In the genomic region with DNA sequence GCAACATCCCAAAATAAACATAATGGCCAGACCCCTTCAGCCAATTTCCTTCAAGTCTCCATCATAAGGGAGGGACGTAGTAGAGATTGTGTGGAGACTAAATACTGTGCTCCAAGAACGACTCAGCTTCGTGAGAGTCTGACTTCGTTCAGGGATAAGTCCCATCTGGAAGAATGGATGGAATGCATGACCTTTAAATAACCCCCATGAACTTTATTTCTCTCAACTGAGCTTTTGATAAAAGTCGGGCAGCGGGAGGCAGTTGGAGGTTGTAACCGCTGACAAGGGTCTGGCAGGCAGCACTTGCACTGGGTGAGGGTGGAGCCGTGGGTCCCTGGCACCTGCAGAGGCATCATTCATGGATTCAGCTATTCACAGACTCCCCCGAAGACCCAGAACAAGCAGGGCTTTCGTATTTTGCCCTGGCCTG, we compare ENCODE assay signal across 11 cellular contexts.
DNase-seq lines count a peak whose midpoint lies in the region; ATAC-seq and TF ChIP-seq lines count a peak whose summit lies in the region.
"Had no signal": no experiment of that assay in that cellular context is flagged by ENCODE, and none has a peak within 500 bp of the region (broad histone marks: within the 10 kb centered on the region; RNA-seq: fewer than 3 reads in every experiment).

No MANE protein-coding gene starts in this region.

- TF ChIP-seq CTCF in AG09309 (IDR thresholded peaks at IDR 0.05; ENCODE audit: control insufficient read depth, insufficient read depth, low read depth, low read length, missing control alignments) (no peak), Peyer's patch (IDR thresholded peaks at IDR 0.05) (no peak), fibroblast of pulmonary artery (IDR thresholded peaks at IDR 0.05; ENCODE audit: low read length, missing control alignments) (no peak), neutrophil (IDR thresholded peaks at IDR 0.05) (no peak)

- peak; percentile 56 for DNase-seq in AG09309 (ENCODE audit: low read depth)
- DNase-seq in Peyer's patch, result peak in 1 of 3 donors; percentile 42
- peak; percentile 81 for DNase-seq in fibroblast of pulmonary artery (ENCODE audit: low read depth)
- DNase-seq in C1 segment of cervical spinal cord (lab: John Stamatoyannopoulos, UW), result no peak
- DNase-seq in effector CD4-positive, alpha-beta T cell, result no peak
- DNase-seq: activated CD4-positive, alpha-beta memory T cell treated with anti-CD3 and anti-CD28 coated beads for 36 hours; NCI-H2081 treated with DMSO at 0.1 percent for 48 hours; SJCRH30 had no signal

- H3K27me3 ChIP-seq in Peyer's patch (no peaks in the 10 kb centered on the region), neutrophil (no peaks in the 10 kb centered on the region)
- H3K27me3 ChIP-seq: SJCRH30 had no signal

- no peak for TF ChIP-seq POLR2A in Peyer's patch (IDR thresholded peaks at IDR 0.05)

- no peaks in the 10 kb centered on the region for H3K36me3 ChIP-seq in Peyer's patch
- H3K36me3 ChIP-seq in neutrophil, result no peaks in the 10 kb centered on the region
- H3K36me3 ChIP-seq: SJCRH30 had no signal

- H3K4me1 ChIP-seq in Peyer's patch (peaks cover 0 to 30% (median 19%) of the 10 kb centered on the region in 4 donors), neutrophil (ENCODE audit: control insufficient read depth in 1 of 2, insufficient read depth in 1 of 2, low read depth in 1 of 2, low read length in 1 of 2) (peaks cover 67 to 68% of the 10 kb centered on the region in 2 experiments)

- H3K9me3 ChIP-seq in Peyer's patch (no peaks in the 10 kb centered on the region), neutrophil (no peaks in the 10 kb centered on the region)
- H3K9me3 ChIP-seq: SJCRH30 had no signal

- H3K4me3 ChIP-seq in AG09309 (ENCODE audit: control insufficient read depth, low read depth, low read length) (no peak overlapping the region), Peyer's patch (no peak overlapping the region), fibroblast of pulmonary artery (replicated peaks; ENCODE audit: low read depth, low read length) (no peak overlapping the region), neutrophil (ENCODE audit: low read depth in 1 of 2, low read length in 1 of 2) (no peak overlapping the region)
- H3K4me3 ChIP-seq: SJCRH30 had no signal

- H3K27ac ChIP-seq in Peyer's patch (peak overlapping the region; percentile 52 to 87 (median 80)), neutrophil (peak overlapping the region; percentile 95)
- H3K27ac ChIP-seq: SJCRH30 had no signal

- ATAC-seq in HG03432 (IDR thresholded peaks at IDR 0.05; ENCODE audit: unreplicated experiment) (no peak), GM19463 (IDR thresholded peaks at IDR 0.05; ENCODE audit: unreplicated experiment) (no peak)

Comparison
In these comparisons a context has a peak if more than half of its experiments do, and no peak if none do; other contexts are left out.
1. DNase-seq: peak in AG09309 (single experiment) and fibroblast of pulmonary artery (single experiment); none in C1 segment of cervical spinal cord (0 of 14) and effector CD4-positive, alpha-beta T cell (single experiment).